ENCODE assay signal across 23 cellular contexts in genomic region chr1:99661780-99662179, GRCh38. TPM values are rescaled to one million over a fixed set of nuclear protein-coding genes. Genes with fewer than 3 reads are reported as not detected.
DNase-seq lines count a peak whose midpoint lies in the region; ATAC-seq and TF ChIP-seq lines count a peak whose summit lies in the region.
"Had no signal": no experiment of that assay in that cellular context is flagged by ENCODE, and none has a peak within 500 bp of the region (broad histone marks: within the 10 kb centered on the region; RNA-seq: fewer than 3 reads in every experiment).

No MANE protein-coding gene starts in this region.

- H3K4me3 Mint-ChIP-seq in activated T-helper 17 cell treated with anti-CD3 and anti-CD28 coated beads, Interleukin-2, amount 50 U/mL, for 72 hours = no peak overlapping the region
- no peak overlapping the region for H3K4me3 Mint-ChIP-seq in T-cell
- H3K4me3 Mint-ChIP-seq: mesothelial cell of epicardium; T-helper 1 cell treated with Interleukin-12 subunit alpha and Interleukin-12 subunit beta and Interleukin-4 antibody, amounts not matched to agents 30 μg/mL and 1 μg/mL, for 36 hours had no signal

- H3K27ac ChIP-seq in RWPE2 (ENCODE audit: poor library complexity, severe bottlenecking) (peak overlapping the region; percentile 14), left lung (peak overlapping the region; percentile 22 to 39), tibial nerve (peak overlapping the region; percentile 8 to 83 (median 54))
- H3K27ac ChIP-seq: C4-2B, HL-60 had no signal

- H3K4me1 Mint-ChIP-seq in activated T-helper 17 cell treated with anti-CD3 and anti-CD28 coated beads, Interleukin-2, amount 50 U/mL, for 72 hours = no peaks in the 10 kb centered on the region
- H3K4me1 Mint-ChIP-seq in T-cell = no peaks in the 10 kb centered on the region

- WGBS in tibial nerve, 2 donors = 75 to 82% methylated on average over 3 of the region's 3 CpGs

- no peaks in the 10 kb centered on the region for H3K9me3 Mint-ChIP-seq in activated T-helper 17 cell treated with anti-CD3 and anti-CD28 coated beads, Interleukin-2, amount 50 U/mL, for 72 hours
- H3K9me3 Mint-ChIP-seq in T-cell = no peaks in the 10 kb centered on the region
- H3K9me3 Mint-ChIP-seq: mesothelial cell of epicardium; T-helper 1 cell treated with Interleukin-12 subunit alpha and Interleukin-12 subunit beta and Interleukin-4 antibody, amounts not matched to agents 30 μg/mL and 1 μg/mL, for 36 hours had no signal

- POLR2A ChIA-PET in T-cell (lab: Charles Lee) = no interaction called here

- peaks cover 8% of the 10 kb centered on the region for H3K27me3 Mint-ChIP-seq in activated T-helper 17 cell treated with anti-CD3 and anti-CD28 coated beads, Interleukin-2, amount 50 U/mL, for 72 hours
- peaks cover 2 to 12% of the 10 kb centered on the region in 2 donors for H3K27me3 Mint-ChIP-seq in T-cell

- TF ChIP-seq POLR2A in tibial nerve (IDR thresholded peaks at IDR 0.05) = no peak

- H3K4me3 ChIP-seq in RWPE2 (ENCODE audit: severe bottlenecking) = no peak overlapping the region
- no peak overlapping the region for H3K4me3 ChIP-seq in choroid plexus epithelial cell (ENCODE audit: low read depth, low read length)
- no peak overlapping the region for H3K4me3 ChIP-seq in left lung
- no peak overlapping the region for H3K4me3 ChIP-seq in tibial nerve
- H3K4me3 ChIP-seq: GM12878, Peyer's patch had no signal

- TF ChIP-seq CTCF in RWPE2 (IDR thresholded peaks at IDR 0.05; ENCODE audit: poor library complexity, severe bottlenecking) (no peak), choroid plexus epithelial cell (conservative IDR thresholded peaks at IDR 0.05; ENCODE audit: low read depth, low read length) (no peak), left lung (IDR thresholded peaks at IDR 0.05) (no peak), tibial nerve (IDR thresholded peaks at IDR 0.05) (no peak)

- no peaks in the 10 kb centered on the region for H3K9me3 ChIP-seq in RWPE2 (ENCODE audit: severe bottlenecking)
- no peaks in the 10 kb centered on the region for H3K9me3 ChIP-seq in left lung
- H3K9me3 ChIP-seq in tibial nerve = no peaks in the 10 kb centered on the region
- H3K9me3 ChIP-seq: Peyer's patch had no signal

- H3K4me1 ChIP-seq in RWPE2 (ENCODE audit: insufficient read depth, poor library complexity, severe bottlenecking) = peaks cover 39% of the 10 kb centered on the region
- H3K4me1 ChIP-seq in left lung = peaks cover 2 to 12% of the 10 kb centered on the region in 2 donors
- peaks cover 0 to 55% (median 21%) of the 10 kb centered on the region in 4 donors for H3K4me1 ChIP-seq in tibial nerve

- TF ChIP-seq EP300 in tibial nerve (IDR thresholded peaks at IDR 0.05) = peak in 1 of 2 donors; percentile 64

- H3K27ac Mint-ChIP-seq in activated T-helper 17 cell treated with anti-CD3 and anti-CD28 coated beads, Interleukin-2, amount 50 U/mL, for 72 hours = no peak overlapping the region
- no peak overlapping the region for H3K27ac Mint-ChIP-seq in T-cell
- H3K27ac Mint-ChIP-seq: mesothelial cell of epicardium; T-helper 1 cell treated with Interleukin-12 subunit alpha and Interleukin-12 subunit beta and Interleukin-4 antibody, amounts not matched to agents 30 μg/mL and 1 μg/mL, for 36 hours had no signal

- intact Hi-C loops in left lung (cut with DNase I) = no loop called here

- no peak for DNase-seq in RWPE2 (ENCODE audit: low spot score)
- DNase-seq in choroid plexus epithelial cell (ENCODE audit: low read depth) = peak; percentile 44
- DNase-seq in left lung = no peak
- no peak for DNase-seq in tibial nerve (ENCODE audit: low spot score in 2 of 2)
- DNase-seq in mucosa of gallbladder (ENCODE audit: low spot score) = no peak
- DNase-seq in T-cell = no peak
- DNase-seq: activated CD4-positive, alpha-beta T cell treated with anti-CD3 and anti-CD28 coated beads for 1 hour; activated naive CD4-positive, alpha-beta T cell treated with anti-CD3 and anti-CD28 coated beads, Interleukin-2, amount 50 U/mL, for 16 hours; cerebellar nuclear complex; erythroblast; Kasumi-1; NCI-H187 treated with DMSO at 0.1 percent for 48 hours; NCI-H526 treated with DMSO at 0.1 percent for 48 hours; occipital lobe had no signal

- no peaks in the 10 kb centered on the region for H3K36me3 ChIP-seq in RWPE2 (ENCODE audit: low read depth)
- H3K36me3 ChIP-seq in left lung = no peaks in the 10 kb centered on the region
- H3K36me3 ChIP-seq in tibial nerve = no peaks in the 10 kb centered on the region
- H3K36me3 ChIP-seq: Peyer's patch had no signal

- H3K27me3 ChIP-seq in RWPE2 (ENCODE audit: insufficient read depth, poor library complexity, severe bottlenecking) (no peaks in the 10 kb centered on the region), left lung (no peaks in the 10 kb centered on the region), tibial nerve (no peaks in the 10 kb centered on the region)
- H3K27me3 ChIP-seq: Peyer's patch had no signal

- CTCF ChIA-PET in T-cell (lab: Charles Lee) = no interaction called here

- no peaks in the 10 kb centered on the region for H3K36me3 Mint-ChIP-seq in activated T-helper 17 cell treated with anti-CD3 and anti-CD28 coated beads, Interleukin-2, amount 50 U/mL, for 72 hours (ENCODE audit: low read depth)
- H3K36me3 Mint-ChIP-seq in T-cell = no peaks in the 10 kb centered on the region
- H3K36me3 Mint-ChIP-seq: mesothelial cell of epicardium had no signal

- ATAC-seq in RWPE2 (ENCODE audit: low read depth) (no peak), left lung (no peak), SK-N-SH treated with all-trans-retinoic acid at 6 μM for 48 hours (no peak), T-cell (replicated peaks in 1 of 4) (no peak)
- no peak for ATAC-seq in activated T-helper 17 cell treated with anti-CD3 and anti-CD28 coated beads, Interleukin-2, amount 50 U/mL, for 72 hours (replicated peaks)
- ATAC-seq: GM12878, HCT116 had no signal

TF ChIP-seq in SK-N-SH treated with all-trans-retinoic acid at 6 μM for 48 hours, 23 proteins besides CTCF, POLR2A, EP300 and RAD21 (continues in another document):
- TF ChIP-seq TOX (CRISPR knock-in tag; IDR thresholded peaks at IDR 0.05; ENCODE audit: borderline replicate concordance) (no peak), ZNF8 (CRISPR knock-in tag; IDR thresholded peaks at IDR 0.05) (no peak), BACH2 (CRISPR knock-in tag; IDR thresholded peaks at IDR 0.05; ENCODE audit: borderline replicate concordance) (no peak), ARNTL (CRISPR knock-in tag; IDR thresholded peaks at IDR 0.05; ENCODE audit: borderline replicate concordance, low read depth) (no peak), OSR1 (CRISPR knock-in tag; IDR thresholded peaks at IDR 0.05) (no peak), ZFP30 (CRISPR knock-in tag; IDR thresholded peaks at IDR 0.05) (no peak), RARB (CRISPR knock-in tag; IDR thresholded peaks at IDR 0.05) (no peak), CSDC2 (CRISPR knock-in tag; IDR thresholded peaks at IDR 0.05) (no peak), CSRNP3 (CRISPR knock-in tag; IDR thresholded peaks at IDR 0.05) (no peak), SNAI2 (CRISPR knock-in tag; IDR thresholded peaks at IDR 0.05) (no peak), CREB5 (CRISPR knock-in tag; IDR thresholded peaks at IDR 0.05; ENCODE audit: low read depth) (no peak), GLIS3 (CRISPR knock-in tag; IDR thresholded peaks at IDR 0.05) (no peak), ISL1 (CRISPR knock-in tag; IDR thresholded peaks at IDR 0.05) (no peak), ZNF565 (CRISPR knock-in tag; conservative IDR thresholded peaks at IDR 0.05; ENCODE audit: low read depth) (no peak), POU6F1 (CRISPR knock-in tag; IDR thresholded peaks at IDR 0.05; ENCODE audit: borderline replicate concordance, low read depth) (no peak), ESRRG (CRISPR knock-in tag; IDR thresholded peaks at IDR 0.05) (no peak), TCF4 (CRISPR knock-in tag; IDR thresholded peaks at IDR 0.05; ENCODE audit: borderline replicate concordance) (no peak)

RNA-seq across cellular contexts. Expression of gene PALMD, which starts 15.9 kb away (rescaled TPM):
- total RNA-seq in left lung (10 to 100 TPM; 14.3 to 22.5 TPM), tibial nerve (100 to 1,000 TPM in 1 of 4 donors, 10 to 100 TPM in 3; 64.5 to 105 (median 72.0) TPM), mucosa of gallbladder (5.9 TPM), T-cell (under 1 TPM in 1 of 5 donors, not detected in 4; 0.15 TPM)
- not detected for total RNA-seq in activated T-helper 17 cell treated with anti-CD3 and anti-CD28 coated beads, Interleukin-2, amount 50 U/mL, for 72 hours
